29 cellular contexts compared by ENCODE assay signal in the genomic region with DNA sequence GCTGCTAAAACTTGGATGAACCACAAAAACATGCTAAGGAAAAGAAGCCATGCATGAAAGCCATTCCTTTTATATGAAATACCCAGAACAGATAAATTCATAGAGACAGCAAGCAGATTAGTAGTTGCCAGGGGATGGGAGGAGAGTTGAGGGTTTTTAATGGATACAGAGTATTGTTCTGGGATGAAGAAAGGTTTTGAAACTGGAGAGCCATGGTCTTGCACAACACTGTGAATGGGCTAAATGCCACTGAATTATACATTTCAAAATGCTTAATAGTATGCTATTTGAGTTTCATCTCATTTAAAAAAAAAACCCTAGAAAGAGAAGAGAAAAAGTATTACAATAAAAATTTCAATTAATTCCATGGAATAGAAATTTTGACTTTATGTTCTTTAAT.
DNase-seq lines count a peak whose midpoint lies in the region; ATAC-seq and TF ChIP-seq lines count a peak whose summit lies in the region.
"Had no signal": no experiment of that assay in that cellular context is flagged by ENCODE, and none has a peak within 500 bp of the region (broad histone marks: within the 10 kb centered on the region; RNA-seq: fewer than 3 reads in every experiment).

No MANE protein-coding gene starts in this region.

- ATAC-seq in esophagus mucosa = peak; percentile 52
- ATAC-seq: foreskin keratinocyte; GM23338; heart left ventricle; left colon; right lobe of liver; stimulated activated effector memory CD8-positive, alpha-beta T cell treated with anti-CD3 and anti-CD28 coated beads, Interleukin-12 subunit alpha, Interleukin-12 subunit beta, amount 100 ng/mL, for 72 hours had no signal

- H3K36me3 Mint-ChIP-seq in endothelial cell (ENCODE audit: low read depth, unreplicated experiment) = no peaks in the 10 kb centered on the region
- H3K36me3 Mint-ChIP-seq: activated naive CD4-positive, alpha-beta T cell treated with anti-CD3 and anti-CD28 coated beads, Interleukin-2, amount 10 ng/mL, durations not matched to agents 7 days and 5 days; CD14-positive monocyte; stimulated activated effector memory CD8-positive, alpha-beta T cell treated with anti-CD3 and anti-CD28 coated beads, Interleukin-12 subunit alpha, Interleukin-12 subunit beta, amount 100 ng/mL, for 72 hours had no signal

- no peaks in the 10 kb centered on the region for H3K27me3 Mint-ChIP-seq in endothelial cell (ENCODE audit: unreplicated experiment)
- H3K27me3 Mint-ChIP-seq: activated naive CD4-positive, alpha-beta T cell treated with anti-CD3 and anti-CD28 coated beads, Interleukin-2, amount 10 ng/mL, durations not matched to agents 7 days and 5 days; dendritic cell treated with granulocyte-macrophage colony-stimulating factor and Interleukin-4, amounts not matched to agents 40 ng/mL and 50 ng/mL, for 4 days had no signal

- DNase-seq in EH (ENCODE audit: low read depth) = peak; percentile 21
- peak; percentile 51 for DNase-seq in NCI-H2227 treated with DMSO at 0.1 percent for 48 hours (lab: John Stamatoyannopoulos, UW)
- DNase-seq in myocyte (ENCODE audit: low read depth) = peak; percentile 39
- no peak for DNase-seq in NCI-H2081 treated with DMSO at 0.1 percent for 48 hours (lab: John Stamatoyannopoulos, UW)
- no peak for DNase-seq in suprapubic skin (ENCODE audit: low spot score in 2 of 2)
- no peak for DNase-seq in endothelial cell (ENCODE audit: low spot score)
- DNase-seq: activated CD4-positive, alpha-beta T cell treated with anti-CD3 and anti-CD28 coated beads, Interleukin-2, amount 50 U/mL, for 48 hours; activated naive CD4-positive, alpha-beta T cell treated with anti-CD3 and anti-CD28 coated beads, Interleukin-2, amount 10 ng/mL, durations not matched to agents 7 days and 5 days; amygdala; Calu3; endodermal cell; foreskin keratinocyte; heart left ventricle; HFFc6; Kasumi-1; left colon; mesenchymal stem cell; NCI-H146; NCI-H2171 treated with DMSO at 0.1 percent for 48 hours; right lobe of liver; stimulated activated CD4-positive, alpha-beta T cell treated with anti-CD3 and anti-CD28 coated beads, Interleukin-4, amount 100 ng/mL, for 24 hours; substantia nigra; upper lobe of left lung had no signal

- H3K36me3 ChIP-seq in suprapubic skin = no peaks in the 10 kb centered on the region
- H3K36me3 ChIP-seq: heart left ventricle, right lobe of liver, upper lobe of left lung had no signal

- TF ChIP-seq POLR2A in suprapubic skin (IDR thresholded peaks at IDR 0.05) = no peak

- H3K9me3 ChIP-seq in suprapubic skin = no peaks in the 10 kb centered on the region
- H3K9me3 ChIP-seq: right lobe of liver, upper lobe of left lung had no signal

- H3K9me3 Mint-ChIP-seq in endothelial cell (ENCODE audit: unreplicated experiment) = no peaks in the 10 kb centered on the region
- H3K9me3 Mint-ChIP-seq: activated naive CD4-positive, alpha-beta T cell treated with anti-CD3 and anti-CD28 coated beads, Interleukin-2, amount 10 ng/mL, durations not matched to agents 7 days and 5 days; CD14-positive monocyte; dendritic cell treated with granulocyte-macrophage colony-stimulating factor and Interleukin-4, amounts not matched to agents 40 ng/mL and 50 ng/mL, for 4 days; endodermal cell; GM23338 had no signal

- no peak overlapping the region for H3K4me3 ChIP-seq in suprapubic skin
- H3K4me3 ChIP-seq: GM23338, heart left ventricle, right lobe of liver, upper lobe of left lung had no signal

- no peaks in the 10 kb centered on the region for H3K4me1 Mint-ChIP-seq in endothelial cell (ENCODE audit: unreplicated experiment)
- H3K4me1 Mint-ChIP-seq: activated naive CD4-positive, alpha-beta T cell treated with anti-CD3 and anti-CD28 coated beads, Interleukin-2, amount 10 ng/mL, durations not matched to agents 7 days and 5 days; CD14-positive monocyte; endodermal cell; GM23338; stimulated activated effector memory CD8-positive, alpha-beta T cell treated with anti-CD3 and anti-CD28 coated beads, Interleukin-12 subunit alpha, Interleukin-12 subunit beta, amount 100 ng/mL, for 72 hours had no signal

- H3K27me3 ChIP-seq in suprapubic skin = no peaks in the 10 kb centered on the region
- H3K27me3 ChIP-seq: foreskin keratinocyte, heart left ventricle, right lobe of liver, upper lobe of left lung had no signal

- no peak overlapping the region for H3K4me3 Mint-ChIP-seq in endothelial cell (ENCODE audit: unreplicated experiment)
- H3K4me3 Mint-ChIP-seq: activated naive CD4-positive, alpha-beta T cell treated with anti-CD3 and anti-CD28 coated beads, Interleukin-2, amount 10 ng/mL, durations not matched to agents 7 days and 5 days; CD14-positive monocyte; dendritic cell treated with granulocyte-macrophage colony-stimulating factor and Interleukin-4, amounts not matched to agents 40 ng/mL and 50 ng/mL, for 4 days; endodermal cell; GM23338; HFFc6; stimulated activated effector memory CD8-positive, alpha-beta T cell treated with anti-CD3 and anti-CD28 coated beads, Interleukin-12 subunit alpha, Interleukin-12 subunit beta, amount 100 ng/mL, for 72 hours had no signal

- no peak overlapping the region for H3K27ac Mint-ChIP-seq in endothelial cell (ENCODE audit: unreplicated experiment)
- H3K27ac Mint-ChIP-seq: activated naive CD4-positive, alpha-beta T cell treated with anti-CD3 and anti-CD28 coated beads, Interleukin-2, amount 10 ng/mL, durations not matched to agents 7 days and 5 days; CD14-positive monocyte; dendritic cell treated with granulocyte-macrophage colony-stimulating factor and Interleukin-4, amounts not matched to agents 40 ng/mL and 50 ng/mL, for 4 days; endodermal cell; GM23338; HFFc6; stimulated activated effector memory CD8-positive, alpha-beta T cell treated with anti-CD3 and anti-CD28 coated beads, Interleukin-12 subunit alpha, Interleukin-12 subunit beta, amount 100 ng/mL, for 72 hours had no signal

- TF ChIP-seq EP300 in suprapubic skin (IDR thresholded peaks at IDR 0.05) = no peak

- no peak overlapping the region for H3K27ac ChIP-seq in suprapubic skin
- H3K27ac ChIP-seq: foreskin keratinocyte, heart left ventricle, HL-60, right lobe of liver, upper lobe of left lung had no signal

- no peaks in the 10 kb centered on the region for H3K4me1 ChIP-seq in suprapubic skin
- H3K4me1 ChIP-seq: foreskin keratinocyte, heart left ventricle, right lobe of liver, upper lobe of left lung had no signal

- no peak for TF ChIP-seq CTCF in suprapubic skin (IDR thresholded peaks at IDR 0.05)
- no peak for TF ChIP-seq CTCF in endothelial cell (IDR thresholded peaks at IDR 0.05; ENCODE audit: unreplicated experiment)

Comparison
In these comparisons a context has a peak if more than half of its experiments do, and no peak if none do; other contexts are left out.
1. DNase-seq: peak in EH (single experiment), NCI-H2227 treated with DMSO at 0.1 percent for 48 hours (single experiment) and myocyte (single experiment); none in NCI-H2081 treated with DMSO at 0.1 percent for 48 hours (single experiment), suprapubic skin (0 of 2) and endothelial cell (single experiment).